In genomic region chrX:153375571-153375970, GRCh38 we compare ENCODE assay signal across 1 cellular context.
TF ChIP-seq lines count a peak whose summit lies in the region.

No MANE protein-coding gene starts in this region.

TF ChIP-seq in HepG2, 621 proteins besides CTCF, POLR2A, EP300 and RAD21:
- TF ChIP-seq ZFY (CRISPR knock-in tag; IDR thresholded peaks at IDR 0.05): no peak
- TF ChIP-seq SATB2 (CRISPR knock-in tag; IDR thresholded peaks at IDR 0.05): no peak
- no peak for TF ChIP-seq FOXP1 (IDR thresholded peaks at IDR 0.05)
- no peak for TF ChIP-seq FOXP1 (CRISPR knock-in tag; IDR thresholded peaks at IDR 0.05)
- no peak for TF ChIP-seq ZBTB21 (CRISPR knock-in tag; IDR thresholded peaks at IDR 0.05)
- TF ChIP-seq IRF9 (CRISPR knock-in tag; IDR thresholded peaks at IDR 0.05; ENCODE audit: borderline replicate concordance): no peak
- TF ChIP-seq HNRNPL (IDR thresholded peaks at IDR 0.05; ENCODE audit: low read depth, low read length): no peak
- TF ChIP-seq MTA3 (CRISPR knock-in tag; IDR thresholded peaks at IDR 0.05): no peak
- no peak for TF ChIP-seq REL (CRISPR knock-in tag; conservative IDR thresholded peaks at IDR 0.05)
- TF ChIP-seq ZFP36 (IDR thresholded peaks at IDR 0.05; ENCODE audit: borderline replicate concordance, low read depth, low read length, partially characterized antibody): no peak
- TF ChIP-seq KDM4B (CRISPR knock-in tag; IDR thresholded peaks at IDR 0.05): no peak
- TF ChIP-seq TAF15 (IDR thresholded peaks at IDR 0.05; ENCODE audit: low read depth, low read length, poor library complexity, severe bottlenecking): no peak
- TF ChIP-seq HHEX (CRISPR knock-in tag; IDR thresholded peaks at IDR 0.05): no peak
- no peak for TF ChIP-seq UBTF (CRISPR knock-in tag; IDR thresholded peaks at IDR 0.05)
- TF ChIP-seq GTF3A (CRISPR knock-in tag; conservative IDR thresholded peaks at IDR 0.05): no peak
- no peak for TF ChIP-seq POGZ (CRISPR knock-in tag; IDR thresholded peaks at IDR 0.05)
